Comparison of ENCODE assay signal across 1 cellular context in the genomic region with DNA sequence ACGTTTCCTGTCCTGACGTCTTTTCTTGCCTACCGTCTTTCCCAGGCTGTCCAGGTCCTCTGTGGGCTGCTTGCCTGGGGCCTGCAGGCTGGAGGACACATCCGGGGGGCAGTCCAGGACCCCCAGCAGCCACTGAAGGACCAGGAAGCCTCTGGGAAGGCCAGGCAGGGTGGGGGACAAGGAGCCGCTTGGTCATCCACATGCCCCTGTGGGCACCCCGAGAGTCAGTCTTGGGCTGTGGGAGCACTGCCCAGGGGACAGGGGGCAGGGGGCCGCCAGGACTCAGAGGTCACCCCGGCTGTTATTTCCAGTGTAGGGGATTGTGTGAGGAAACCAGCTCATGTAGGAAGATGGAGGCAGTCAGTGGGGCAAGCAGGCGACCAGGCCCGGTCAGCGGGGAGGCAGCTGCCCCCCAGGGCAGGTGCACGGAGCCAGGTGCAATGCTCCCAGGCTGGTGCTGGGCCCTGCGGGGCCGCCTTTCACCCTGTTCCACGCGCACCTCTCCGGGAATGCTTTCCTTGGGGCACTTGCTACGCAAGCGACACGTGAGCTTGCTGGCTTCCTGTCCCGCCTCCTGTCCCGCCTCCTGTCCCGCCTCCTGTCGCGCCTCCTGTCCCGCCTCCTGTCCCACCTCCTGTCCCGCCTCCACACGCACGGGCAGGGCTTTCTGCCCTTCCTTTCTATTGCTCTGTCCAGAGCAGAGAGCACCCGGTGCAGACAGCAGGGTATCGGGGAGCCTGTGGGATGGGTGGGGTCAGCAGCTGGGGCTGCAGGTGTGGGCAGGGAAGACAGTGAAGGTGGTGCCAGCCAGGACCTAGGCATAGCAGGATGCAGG.
A peak's percentile ranks its signal among the peaks of the same experiment; 100 is the strongest.
TF ChIP-seq lines count a peak whose summit lies in the region.

No MANE protein-coding gene starts in this region.

TF ChIP-seq in HepG2, 621 proteins besides CTCF, POLR2A, EP300 and RAD21 (continued from another document and continues in another):
- TF ChIP-seq, protein P1, sequence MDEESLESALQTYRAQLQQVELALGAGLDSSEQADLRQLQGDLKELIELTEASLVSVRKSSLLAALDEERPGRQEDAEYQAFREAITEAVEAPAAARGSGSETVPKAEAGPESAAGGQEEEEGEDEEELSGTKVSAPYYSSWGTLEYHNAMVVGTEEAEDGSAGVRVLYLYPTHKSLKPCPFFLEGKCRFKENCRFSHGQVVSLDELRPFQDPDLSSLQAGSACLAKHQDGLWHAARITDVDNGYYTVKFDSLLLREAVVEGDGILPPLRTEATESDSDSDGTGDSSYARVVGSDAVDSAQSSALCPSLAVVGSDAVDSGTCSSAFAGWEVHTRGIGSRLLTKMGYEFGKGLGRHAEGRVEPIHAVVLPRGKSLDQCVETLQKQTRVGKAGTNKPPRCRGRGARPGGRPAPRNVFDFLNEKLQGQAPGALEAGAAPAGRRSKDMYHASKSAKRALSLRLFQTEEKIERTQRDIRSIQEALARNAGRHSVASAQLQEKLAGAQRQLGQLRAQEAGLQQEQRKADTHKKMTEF (CRISPR knock-in tag; IDR thresholded peaks at IDR 0.05): peak; percentile 60; the same call in 1 of the 2 replicates
- TF ChIP-seq, protein P2, sequence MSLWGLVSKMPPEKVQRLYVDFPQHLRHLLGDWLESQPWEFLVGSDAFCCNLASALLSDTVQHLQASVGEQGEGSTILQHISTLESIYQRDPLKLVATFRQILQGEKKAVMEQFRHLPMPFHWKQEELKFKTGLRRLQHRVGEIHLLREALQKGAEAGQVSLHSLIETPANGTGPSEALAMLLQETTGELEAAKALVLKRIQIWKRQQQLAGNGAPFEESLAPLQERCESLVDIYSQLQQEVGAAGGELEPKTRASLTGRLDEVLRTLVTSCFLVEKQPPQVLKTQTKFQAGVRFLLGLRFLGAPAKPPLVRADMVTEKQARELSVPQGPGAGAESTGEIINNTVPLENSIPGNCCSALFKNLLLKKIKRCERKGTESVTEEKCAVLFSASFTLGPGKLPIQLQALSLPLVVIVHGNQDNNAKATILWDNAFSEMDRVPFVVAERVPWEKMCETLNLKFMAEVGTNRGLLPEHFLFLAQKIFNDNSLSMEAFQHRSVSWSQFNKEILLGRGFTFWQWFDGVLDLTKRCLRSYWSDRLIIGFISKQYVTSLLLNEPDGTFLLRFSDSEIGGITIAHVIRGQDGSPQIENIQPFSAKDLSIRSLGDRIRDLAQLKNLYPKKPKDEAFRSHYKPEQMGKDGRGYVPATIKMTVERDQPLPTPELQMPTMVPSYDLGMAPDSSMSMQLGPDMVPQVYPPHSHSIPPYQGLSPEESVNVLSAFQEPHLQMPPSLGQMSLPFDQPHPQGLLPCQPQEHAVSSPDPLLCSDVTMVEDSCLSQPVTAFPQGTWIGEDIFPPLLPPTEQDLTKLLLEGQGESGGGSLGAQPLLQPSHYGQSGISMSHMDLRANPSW (CRISPR knock-in tag; IDR thresholded peaks at IDR 0.05; ENCODE audit: borderline replicate concordance): no peak
- TF ChIP-seq TFE3 (CRISPR knock-in tag; IDR thresholded peaks at IDR 0.05) (peak; percentile 81), THYN1 (CRISPR knock-in tag; IDR thresholded peaks at IDR 0.05; ENCODE audit: borderline replicate concordance, low read depth) (no peak), MTF2 (CRISPR knock-in tag; IDR thresholded peaks at IDR 0.05; ENCODE audit: borderline replicate concordance) (peak; percentile 37; the same call in 1 of the 2 replicates), ARID5B (CRISPR knock-in tag; IDR thresholded peaks at IDR 0.05) (peak; percentile 29; the same call in 1 of the 2 replicates), ATF2 (CRISPR knock-in tag; IDR thresholded peaks at IDR 0.05) (0 out of 2 replicates have a peak, but pooled peaks have one; percentile 20), IRF2 (CRISPR knock-in tag; IDR thresholded peaks at IDR 0.05) (peak; percentile 41), KMT2A (CRISPR knock-in tag; IDR thresholded peaks at IDR 0.05) (peak; percentile 62; the same call in 1 of the 2 replicates), ZBTB20 (CRISPR knock-in tag; IDR thresholded peaks at IDR 0.05; ENCODE audit: borderline replicate concordance, low read depth) (no peak), HBP1 (CRISPR knock-in tag; IDR thresholded peaks at IDR 0.05; ENCODE audit: low read depth) (no peak), ARNTL (CRISPR knock-in tag; IDR thresholded peaks at IDR 0.05) (peak; percentile 84), ZNF766 (CRISPR knock-in tag; IDR thresholded peaks at IDR 0.05; ENCODE audit: borderline replicate concordance) (0 out of 2 replicates have a peak, but pooled peaks have one; percentile 32), MIER2 (CRISPR knock-in tag; IDR thresholded peaks at IDR 0.05) (0 out of 2 replicates have a peak, but pooled peaks have one; percentile 52), MXI1 (IDR thresholded peaks at IDR 0.05; ENCODE audit: borderline replicate concordance, low read depth, low read length) (peak; percentile 76; the same call in 1 of the 3 replicates), FOXC1 (CRISPR knock-in tag; IDR thresholded peaks at IDR 0.05; ENCODE audit: borderline replicate concordance) (no peak), POGZ (CRISPR knock-in tag; IDR thresholded peaks at IDR 0.05) (0 out of 2 replicates have a peak, but pooled peaks have one; percentile 34), ZNF136 (CRISPR knock-in tag; IDR thresholded peaks at IDR 0.05; ENCODE audit: low read depth) (0 out of 2 replicates have a peak, but pooled peaks have one; percentile 45), TMF1 (CRISPR knock-in tag; IDR thresholded peaks at IDR 0.05; ENCODE audit: low read depth) (0 out of 2 replicates have a peak, but pooled peaks have one; percentile 29), PLSCR1 (CRISPR knock-in tag; IDR thresholded peaks at IDR 0.05; ENCODE audit: borderline replicate concordance) (no peak), MED8 (CRISPR knock-in tag; IDR thresholded peaks at IDR 0.05; ENCODE audit: insufficient replicate concordance) (peak; percentile 38), SAP130 (CRISPR knock-in tag; IDR thresholded peaks at IDR 0.05; ENCODE audit: low read depth) (peak; percentile 85), MAF1 (CRISPR knock-in tag; IDR thresholded peaks at IDR 0.05; ENCODE audit: borderline replicate concordance) (no peak), MAFF (IDR thresholded peaks at IDR 0.05; ENCODE audit: low read depth, low read length) (no peak), ARNT (IDR thresholded peaks at IDR 0.05) (no peak), CREB1 (IDR thresholded peaks at IDR 0.05) (peak; percentile 73), CREB1 (CRISPR knock-in tag; IDR thresholded peaks at IDR 0.05) (peak; percentile 77)
- TF ChIP-seq, protein P3, sequence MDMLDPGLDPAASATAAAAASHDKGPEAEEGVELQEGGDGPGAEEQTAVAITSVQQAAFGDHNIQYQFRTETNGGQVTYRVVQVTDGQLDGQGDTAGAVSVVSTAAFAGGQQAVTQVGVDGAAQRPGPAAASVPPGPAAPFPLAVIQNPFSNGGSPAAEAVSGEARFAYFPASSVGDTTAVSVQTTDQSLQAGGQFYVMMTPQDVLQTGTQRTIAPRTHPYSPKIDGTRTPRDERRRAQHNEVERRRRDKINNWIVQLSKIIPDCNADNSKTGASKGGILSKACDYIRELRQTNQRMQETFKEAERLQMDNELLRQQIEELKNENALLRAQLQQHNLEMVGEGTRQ (IDR thresholded peaks at IDR 0.05; ENCODE audit: low read depth, low read length): peak; percentile 86
- TF ChIP-seq, protein P3 (CRISPR knock-in tag; IDR thresholded peaks at IDR 0.05; ENCODE audit: borderline replicate concordance): peak; percentile 92; the same call in 1 of the 2 replicates
- TF ChIP-seq, protein P4, sequence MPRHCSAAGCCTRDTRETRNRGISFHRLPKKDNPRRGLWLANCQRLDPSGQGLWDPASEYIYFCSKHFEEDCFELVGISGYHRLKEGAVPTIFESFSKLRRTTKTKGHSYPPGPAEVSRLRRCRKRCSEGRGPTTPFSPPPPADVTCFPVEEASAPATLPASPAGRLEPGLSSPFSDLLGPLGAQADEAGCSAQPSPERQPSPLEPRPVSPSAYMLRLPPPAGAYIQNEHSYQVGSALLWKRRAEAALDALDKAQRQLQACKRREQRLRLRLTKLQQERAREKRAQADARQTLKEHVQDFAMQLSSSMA (CRISPR knock-in tag; IDR thresholded peaks at IDR 0.05): peak; percentile 61; the same call in 1 of the 2 replicates
- TF ChIP-seq, protein P5, sequence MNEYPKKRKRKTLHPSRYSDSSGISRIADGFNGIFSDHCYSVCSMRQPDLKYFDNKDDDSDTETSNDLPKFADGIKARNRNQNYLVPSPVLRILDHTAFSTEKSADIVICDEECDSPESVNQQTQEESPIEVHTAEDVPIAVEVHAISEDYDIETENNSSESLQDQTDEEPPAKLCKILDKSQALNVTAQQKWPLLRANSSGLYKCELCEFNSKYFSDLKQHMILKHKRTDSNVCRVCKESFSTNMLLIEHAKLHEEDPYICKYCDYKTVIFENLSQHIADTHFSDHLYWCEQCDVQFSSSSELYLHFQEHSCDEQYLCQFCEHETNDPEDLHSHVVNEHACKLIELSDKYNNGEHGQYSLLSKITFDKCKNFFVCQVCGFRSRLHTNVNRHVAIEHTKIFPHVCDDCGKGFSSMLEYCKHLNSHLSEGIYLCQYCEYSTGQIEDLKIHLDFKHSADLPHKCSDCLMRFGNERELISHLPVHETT (CRISPR knock-in tag; conservative IDR thresholded peaks at IDR 0.05): no peak
- TF ChIP-seq, protein P6, sequence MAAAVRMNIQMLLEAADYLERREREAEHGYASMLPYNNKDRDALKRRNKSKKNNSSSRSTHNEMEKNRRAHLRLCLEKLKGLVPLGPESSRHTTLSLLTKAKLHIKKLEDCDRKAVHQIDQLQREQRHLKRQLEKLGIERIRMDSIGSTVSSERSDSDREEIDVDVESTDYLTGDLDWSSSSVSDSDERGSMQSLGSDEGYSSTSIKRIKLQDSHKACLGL (CRISPR knock-in tag; IDR thresholded peaks at IDR 0.05): peak; percentile 90
